Comparison of ENCODE assay signal across 8 cellular contexts in genomic region chr11:6612008-6612815, GRCh38. TPM values are rescaled to one million over a fixed set of nuclear protein-coding genes. Genes with fewer than 3 reads are reported as not detected.
DNase-seq lines count a peak whose midpoint lies in the region; TF ChIP-seq lines count a peak whose summit lies in the region.

Gene TAF10, minus strand, starts transcription at chr11:6612216. Its CDS starts 27 bp downstream, at chr11:6612189.

- no peaks in the 10 kb centered on the region for H3K9me3 Mint-ChIP-seq in nephron progenitor cell
- no peaks in the 10 kb centered on the region for H3K9me3 Mint-ChIP-seq in stimulated activated naive CD8-positive, alpha-beta T cell treated with anti-CD3 and anti-CD28 coated beads, Interleukin-15, Interleukin-2, amounts not matched to agents 100 ng/mL and 50 ng/mL, for 24 hours

- H3K4me2 ChIP-seq in MM.1S (ENCODE audit: low read depth, low read length): peak within 1 kb of the TSS; percentile 96

- no peaks in the 10 kb centered on the region for H3K9me3 ChIP-seq in HAP-1
- no peaks in the 10 kb centered on the region for H3K9me3 ChIP-seq in MM.1S (replicated peaks; ENCODE audit: insufficient read depth, low read length)

- peak; percentile 96 for DNase-seq in G401 (ENCODE audit: low spot score)
- peak; percentile 90 to 97 for DNase-seq in HAP-1 (ENCODE audit: low spot score in 2 of 2)
- peak; percentile 96 for DNase-seq in MM.1S
- DNase-seq in SHP77 treated with DMSO at 0.1 percent for 48 hours (lab: John Stamatoyannopoulos, UW): peak; percentile 52
- DNase-seq in activated effector memory CD4-positive, alpha-beta T cell treated with anti-CD3 and anti-CD28 coated beads, Interleukin-2, amount 50 U/mL, for 16 hours: peak; percentile 98
- peak; percentile 97 for DNase-seq in fibroblast of pulmonary artery (ENCODE audit: low read depth)
- DNase-seq in nephron progenitor cell: peak; percentile 96

- peak within 1 kb of the TSS; percentile 93 for H2AFZ ChIP-seq in MM.1S (ENCODE audit: low read length)

- peak within 1 kb of the TSS; percentile 99 for H3K27ac Mint-ChIP-seq in nephron progenitor cell
- peak within 1 kb of the TSS; percentile 91 for H3K27ac Mint-ChIP-seq in stimulated activated naive CD8-positive, alpha-beta T cell treated with anti-CD3 and anti-CD28 coated beads, Interleukin-15, Interleukin-2, amounts not matched to agents 100 ng/mL and 50 ng/mL, for 24 hours

- H4K20me1 ChIP-seq in MM.1S (ENCODE audit: insufficient read depth, low read length): no peaks in the 10 kb centered on the region

- peaks cover 3% of the 10 kb centered on the region for H3K27me3 Mint-ChIP-seq in nephron progenitor cell (ENCODE audit: low read depth, poor library complexity)
- no peaks in the 10 kb centered on the region for H3K27me3 Mint-ChIP-seq in stimulated activated naive CD8-positive, alpha-beta T cell treated with anti-CD3 and anti-CD28 coated beads, Interleukin-15, Interleukin-2, amounts not matched to agents 100 ng/mL and 50 ng/mL, for 24 hours

- H3K4me3 ChIP-seq in HAP-1 (peak within 1 kb of the TSS; percentile 64), MM.1S (ENCODE audit: low read length) (peak within 1 kb of the TSS; percentile 81), fibroblast of pulmonary artery (replicated peaks; ENCODE audit: low read depth, low read length) (peak within 1 kb of the TSS; percentile 66)

- H3K4me1 Mint-ChIP-seq in nephron progenitor cell: peaks cover 4% of the 10 kb centered on the region
- peaks cover 54% of the 10 kb centered on the region for H3K4me1 Mint-ChIP-seq in stimulated activated naive CD8-positive, alpha-beta T cell treated with anti-CD3 and anti-CD28 coated beads, Interleukin-15, Interleukin-2, amounts not matched to agents 100 ng/mL and 50 ng/mL, for 24 hours (ENCODE audit: low read depth)

- TF ChIP-seq CTCF in MM.1S (IDR thresholded peaks at IDR 0.05; ENCODE audit: low read length) (no peak), fibroblast of pulmonary artery (IDR thresholded peaks at IDR 0.05; ENCODE audit: low read length, missing control alignments) (no peak), nephron progenitor cell (IDR thresholded peaks at IDR 0.05) (no peak)

- peaks cover 19% of the 10 kb centered on the region for H3F3A ChIP-seq in MM.1S (ENCODE audit: insufficient read depth, low read length)

- peaks cover 8% of the 10 kb centered on the region for H3K4me1 ChIP-seq in HAP-1
- peaks cover 21% of the 10 kb centered on the region for H3K4me1 ChIP-seq in MM.1S (ENCODE audit: low read length)

- H3K36me3 ChIP-seq in HAP-1 (replicated peaks) (peaks cover 47% of the 10 kb centered on the region), MM.1S (replicated peaks; ENCODE audit: insufficient read depth, low read length) (no peaks in the 10 kb centered on the region)

- in situ Hi-C loops in G401 (cut with HindIII; ENCODE audit: low sequenced_read_pairs) (no loop called here), HAP-1 (cut with MboI; ENCODE audit: low sequenced_read_pairs) (loop anchor here (5.0 kb wide), 1 partner anchor 70 kb away; the partner anchor contains the start of gene MRPL17)

- peaks cover 47% of the 10 kb centered on the region for H3K36me3 Mint-ChIP-seq in nephron progenitor cell (ENCODE audit: low read depth)
- H3K36me3 Mint-ChIP-seq in stimulated activated naive CD8-positive, alpha-beta T cell treated with anti-CD3 and anti-CD28 coated beads, Interleukin-15, Interleukin-2, amounts not matched to agents 100 ng/mL and 50 ng/mL, for 24 hours (ENCODE audit: low read depth): peaks cover 45% of the 10 kb centered on the region

- H3K27ac ChIP-seq in MM.1S (ENCODE audit: low read length): peak within 1 kb of the TSS; percentile 94

- H3K9me2 ChIP-seq in MM.1S (replicated peaks; ENCODE audit: insufficient read depth, low read length): no peaks in the 10 kb centered on the region

- H3K4me3 Mint-ChIP-seq in nephron progenitor cell: peak within 1 kb of the TSS; percentile 94
- peak within 1 kb of the TSS; percentile 92 for H3K4me3 Mint-ChIP-seq in stimulated activated naive CD8-positive, alpha-beta T cell treated with anti-CD3 and anti-CD28 coated beads, Interleukin-15, Interleukin-2, amounts not matched to agents 100 ng/mL and 50 ng/mL, for 24 hours

- peak within 1 kb of the TSS; percentile 90 for H3K9ac ChIP-seq in MM.1S (ENCODE audit: low read length)

- H3K79me2 ChIP-seq in MM.1S (ENCODE audit: low read length): peaks cover 24% of the 10 kb centered on the region

- H3K27me3 ChIP-seq in HAP-1 (ENCODE audit: low read depth) (no peaks in the 10 kb centered on the region), MM.1S (replicated peaks; ENCODE audit: insufficient read depth, low read length) (no peaks in the 10 kb centered on the region)

RNA-seq across cellular contexts. Expression of gene TAF10, which starts in this region (rescaled TPM):
- total RNA-seq in G401 (2014; rRNA removed; shearing (Covaris generic)): 62.1 and 64.5 TPM in 2 replicates

Comparison
In these comparisons a context has a peak if more than half of its experiments do, and no peak if none do; other contexts are left out.
1. Peak in every context shown above with its lines: DNase-seq, H3K4me3 ChIP-seq and H3K27ac ChIP-seq.